12 cellular contexts compared by ENCODE assay signal in genomic region chr22:37591823-37592404, GRCh38. TPM values are rescaled to one million over a fixed set of nuclear protein-coding genes. Genes with fewer than 3 reads are reported as not detected.
DNase-seq lines count a peak whose midpoint lies in the region; ATAC-seq and TF ChIP-seq lines count a peak whose summit lies in the region.
"Had no signal": no experiment of that assay in that cellular context is flagged by ENCODE, and none has a peak within 500 bp of the region (broad histone marks: within the 10 kb centered on the region; RNA-seq: fewer than 3 reads in every experiment).

No MANE protein-coding gene starts in this region.

- no peaks in the 10 kb centered on the region for H3K27me3 ChIP-seq in OCI-LY3 (ENCODE audit: low read depth, low read length)
- peaks cover 18% of the 10 kb centered on the region for H3K27me3 ChIP-seq in skeletal muscle satellite cell (ENCODE audit: control insufficient read depth, insufficient read depth, low read length)
- H3K27me3 ChIP-seq: adrenal gland, testis had no signal

- peaks cover 40% of the 10 kb centered on the region for H3K4me1 ChIP-seq in OCI-LY3 (ENCODE audit: low read length)
- no peaks in the 10 kb centered on the region for H3K4me1 ChIP-seq in skeletal muscle satellite cell (ENCODE audit: control insufficient read depth, insufficient read depth, low read length)

- no peaks in the 10 kb centered on the region for H3K9me3 Mint-ChIP-seq in effector memory CD8-positive, alpha-beta T cell

- no peaks in the 10 kb centered on the region for H4K20me1 ChIP-seq in OCI-LY3 (ENCODE audit: insufficient read depth, low read length)

- no peak for ATAC-seq in effector memory CD8-positive, alpha-beta T cell (replicated peaks)
- ATAC-seq in GM18867 (IDR thresholded peaks at IDR 0.05; ENCODE audit: unreplicated experiment), result no peak

- no peak for DNase-seq in effector memory CD8-positive, alpha-beta T cell
- DNase-seq in KG1 (lab: John Stamatoyannopoulos, UW), result no peak
- DNase-seq in Ammon's horn (ENCODE audit: low spot score), result no peak
- no peak for DNase-seq in DMS 273 treated with DMSO at 0.1 percent for 48 hours (lab: John Stamatoyannopoulos, UW)

- no peak for TF ChIP-seq CTCF in OCI-LY3 (IDR thresholded peaks at IDR 0.05; ENCODE audit: low read depth, low read length)

- peak overlapping the region; percentile 75 to 78 for H3K4me3 Mint-ChIP-seq in effector memory CD8-positive, alpha-beta T cell

- peak overlapping the region in 1 of 2 donors; percentile 44 for H3K27ac Mint-ChIP-seq in effector memory CD8-positive, alpha-beta T cell

- H3K9me3 ChIP-seq in OCI-LY3 (ENCODE audit: insufficient read depth, low read length) (no peaks in the 10 kb centered on the region), skeletal muscle satellite cell (replicated peaks; ENCODE audit: low read length) (no peaks in the 10 kb centered on the region)
- H3K9me3 ChIP-seq: adrenal gland, testis had no signal

- H3K79me2 ChIP-seq in OCI-LY3 (ENCODE audit: low read length), result no peaks in the 10 kb centered on the region

- H3K27me3 Mint-ChIP-seq in effector memory CD8-positive, alpha-beta T cell, result peaks cover 22 to 29% of the 10 kb centered on the region in 2 donors

- peak overlapping the region; percentile 71 for H2AFZ ChIP-seq in OCI-LY3 (ENCODE audit: low read depth, low read length)

- H3K27ac ChIP-seq in OCI-LY3 (ENCODE audit: low read length), result peak overlapping the region; percentile 42
- H3K27ac ChIP-seq: testis had no signal

- H3K4me1 Mint-ChIP-seq in effector memory CD8-positive, alpha-beta T cell (ENCODE audit: low read depth in 2 of 2), result peaks cover 10 to 11% of the 10 kb centered on the region in 2 donors

- H3K36me3 ChIP-seq in OCI-LY3 (replicated peaks; ENCODE audit: low read depth, low read length) (no peaks in the 10 kb centered on the region), skeletal muscle satellite cell (ENCODE audit: insufficient read depth, low read length) (no peaks in the 10 kb centered on the region)
- H3K36me3 ChIP-seq: adrenal gland had no signal

- H3K4me2 ChIP-seq in OCI-LY3 (ENCODE audit: low read length), result peak overlapping the region; percentile 72
- peak overlapping the region; percentile 38 for H3K4me2 ChIP-seq in skeletal muscle satellite cell (ENCODE audit: low read length)

- H3K9ac ChIP-seq in OCI-LY3 (ENCODE audit: low read length) (peak overlapping the region; percentile 48), skeletal muscle satellite cell (ENCODE audit: low read depth, low read length) (no peak overlapping the region)

- peaks cover 4% of the 10 kb centered on the region for H3K36me3 Mint-ChIP-seq in effector memory CD8-positive, alpha-beta T cell (ENCODE audit: insufficient read depth)

- H3K4me3 ChIP-seq in GM08714 (ENCODE audit: low read length), result peak overlapping the region; percentile 4; the same call in 1 of the 2 replicates
- H3K4me3 ChIP-seq in OCI-LY3 (ENCODE audit: low read length), result peak overlapping the region; percentile 73
- no peak overlapping the region for H3K4me3 ChIP-seq in skeletal muscle satellite cell (ENCODE audit: low read length)
- H3K4me3 ChIP-seq: adrenal gland, testis had no signal

RNA-seq across cellular contexts. Expression of gene LGALS2, which starts 12.0 kb away (rescaled TPM):
- total RNA-seq in skeletal muscle satellite cell (2012; rRNA removed), result not detected in 2 replicates
- total RNA-seq: left ventricle myocardium superior, SK-MEL-5, testis had no signal

RNA-seq across cellular contexts. Expression of gene GGA1, which starts 16.7 kb away (rescaled TPM):
- 29.7 and 46.4 TPM in 2 replicates for total RNA-seq in skeletal muscle satellite cell (2012; rRNA removed)

RNA-seq across cellular contexts. Expression of gene CDC42EP1, which starts 31.6 kb away (rescaled TPM):
- 23.8 and 28.0 TPM in 2 replicates for total RNA-seq in skeletal muscle satellite cell (2012; rRNA removed)

RNA-seq across cellular contexts. Expression of gene SH3BP1, which starts 47.6 kb away (rescaled TPM):
- total RNA-seq in skeletal muscle satellite cell (2012; rRNA removed), result 10.5 and 13.4 TPM in 2 replicates
